ENCODE assay signal across 1 cellular context in the genomic region with DNA sequence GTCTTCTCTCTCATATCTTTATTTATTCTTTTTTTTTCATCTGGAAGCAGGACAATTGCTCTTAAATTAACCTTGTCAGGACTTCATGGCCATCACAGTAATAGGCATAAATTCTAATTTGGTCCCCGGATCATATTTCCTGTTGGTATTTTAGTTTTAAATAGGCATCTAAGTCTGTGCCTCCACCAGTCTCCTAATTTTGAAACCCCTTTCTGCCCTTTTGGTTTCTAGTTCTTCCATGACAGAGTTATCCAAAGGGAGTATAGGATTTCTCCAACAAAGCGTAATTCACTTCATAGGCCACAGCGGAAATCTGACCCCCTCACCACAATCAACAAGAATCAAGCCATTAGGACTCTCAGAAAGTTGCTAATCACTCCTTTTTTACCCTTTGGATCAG.
TF ChIP-seq lines count a peak whose summit lies in the region.

No MANE protein-coding gene starts in this region.

TF ChIP-seq in GM23338, 12 proteins besides CTCF, POLR2A, EP300 and RAD21 (continued from another document):
- TF ChIP-seq, protein P1, sequence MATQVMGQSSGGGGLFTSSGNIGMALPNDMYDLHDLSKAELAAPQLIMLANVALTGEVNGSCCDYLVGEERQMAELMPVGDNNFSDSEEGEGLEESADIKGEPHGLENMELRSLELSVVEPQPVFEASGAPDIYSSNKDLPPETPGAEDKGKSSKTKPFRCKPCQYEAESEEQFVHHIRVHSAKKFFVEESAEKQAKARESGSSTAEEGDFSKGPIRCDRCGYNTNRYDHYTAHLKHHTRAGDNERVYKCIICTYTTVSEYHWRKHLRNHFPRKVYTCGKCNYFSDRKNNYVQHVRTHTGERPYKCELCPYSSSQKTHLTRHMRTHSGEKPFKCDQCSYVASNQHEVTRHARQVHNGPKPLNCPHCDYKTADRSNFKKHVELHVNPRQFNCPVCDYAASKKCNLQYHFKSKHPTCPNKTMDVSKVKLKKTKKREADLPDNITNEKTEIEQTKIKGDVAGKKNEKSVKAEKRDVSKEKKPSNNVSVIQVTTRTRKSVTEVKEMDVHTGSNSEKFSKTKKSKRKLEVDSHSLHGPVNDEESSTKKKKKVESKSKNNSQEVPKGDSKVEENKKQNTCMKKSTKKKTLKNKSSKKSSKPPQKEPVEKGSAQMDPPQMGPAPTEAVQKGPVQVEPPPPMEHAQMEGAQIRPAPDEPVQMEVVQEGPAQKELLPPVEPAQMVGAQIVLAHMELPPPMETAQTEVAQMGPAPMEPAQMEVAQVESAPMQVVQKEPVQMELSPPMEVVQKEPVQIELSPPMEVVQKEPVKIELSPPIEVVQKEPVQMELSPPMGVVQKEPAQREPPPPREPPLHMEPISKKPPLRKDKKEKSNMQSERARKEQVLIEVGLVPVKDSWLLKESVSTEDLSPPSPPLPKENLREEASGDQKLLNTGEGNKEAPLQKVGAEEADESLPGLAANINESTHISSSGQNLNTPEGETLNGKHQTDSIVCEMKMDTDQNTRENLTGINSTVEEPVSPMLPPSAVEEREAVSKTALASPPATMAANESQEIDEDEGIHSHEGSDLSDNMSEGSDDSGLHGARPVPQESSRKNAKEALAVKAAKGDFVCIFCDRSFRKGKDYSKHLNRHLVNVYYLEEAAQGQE (IDR thresholded peaks at IDR 0.05; ENCODE audit: unreplicated experiment) = no peak
- no peak for TF ChIP-seq POLR2AphosphoS5 (IDR thresholded peaks at IDR 0.05; ENCODE audit: low read depth)
- no peak for TF ChIP-seq CREB1 (CRISPR knock-in tag; IDR thresholded peaks at IDR 0.05; ENCODE audit: low read depth)
- TF ChIP-seq, protein P2, sequence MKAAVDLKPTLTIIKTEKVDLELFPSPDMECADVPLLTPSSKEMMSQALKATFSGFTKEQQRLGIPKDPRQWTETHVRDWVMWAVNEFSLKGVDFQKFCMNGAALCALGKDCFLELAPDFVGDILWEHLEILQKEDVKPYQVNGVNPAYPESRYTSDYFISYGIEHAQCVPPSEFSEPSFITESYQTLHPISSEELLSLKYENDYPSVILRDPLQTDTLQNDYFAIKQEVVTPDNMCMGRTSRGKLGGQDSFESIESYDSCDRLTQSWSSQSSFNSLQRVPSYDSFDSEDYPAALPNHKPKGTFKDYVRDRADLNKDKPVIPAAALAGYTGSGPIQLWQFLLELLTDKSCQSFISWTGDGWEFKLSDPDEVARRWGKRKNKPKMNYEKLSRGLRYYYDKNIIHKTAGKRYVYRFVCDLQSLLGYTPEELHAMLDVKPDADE (IDR thresholded peaks at IDR 0.05) = no peak
